Comparison of ENCODE assay signal across 8 cellular contexts in genomic region chrX:49269010-49269767, GRCh38. TPM values are rescaled to one million over a fixed set of nuclear protein-coding genes. Genes with fewer than 3 reads are reported as not detected.
DNase-seq lines count a peak whose midpoint lies in the region; ATAC-seq and TF ChIP-seq lines count a peak whose summit lies in the region.

No MANE protein-coding gene starts in this region.

- peaks cover 7% of the 10 kb centered on the region for H3K36me3 Mint-ChIP-seq in T-helper 1 cell treated with Interleukin-12 subunit alpha and Interleukin-12 subunit beta and Interleukin-4 antibody, amounts not matched to agents 30 μg/mL and 1 μg/mL, for 36 hours (ENCODE audit: low read depth)

- no peaks in the 10 kb centered on the region for H3K36me3 ChIP-seq in upper lobe of right lung

- DNase-seq in NCI-H1694 (lab: John Stamatoyannopoulos, UW) (peak; percentile 97), amygdala (lab: John Stamatoyannopoulos, UW) (peak; percentile 72 to 97 (median 92)), left cardiac atrium (peak; percentile 97), posterior vena cava (ENCODE audit: low spot score) (peak; percentile 99), upper lobe of right lung (peak; percentile 97)

- H3K4me3 Mint-ChIP-seq in T-helper 1 cell treated with Interleukin-12 subunit alpha and Interleukin-12 subunit beta and Interleukin-4 antibody, amounts not matched to agents 30 μg/mL and 1 μg/mL, for 36 hours: peak overlapping the region; percentile 93

- peaks cover 36% of the 10 kb centered on the region for H3K4me1 Mint-ChIP-seq in T-helper 1 cell treated with Interleukin-12 subunit alpha and Interleukin-12 subunit beta and Interleukin-4 antibody, amounts not matched to agents 30 μg/mL and 1 μg/mL, for 36 hours (ENCODE audit: low read depth)

- peak overlapping the region; percentile 99 for H3K27ac Mint-ChIP-seq in T-helper 1 cell treated with Interleukin-12 subunit alpha and Interleukin-12 subunit beta and Interleukin-4 antibody, amounts not matched to agents 30 μg/mL and 1 μg/mL, for 36 hours

- no peaks in the 10 kb centered on the region for H3K27me3 Mint-ChIP-seq in T-helper 1 cell treated with Interleukin-12 subunit alpha and Interleukin-12 subunit beta and Interleukin-4 antibody, amounts not matched to agents 30 μg/mL and 1 μg/mL, for 36 hours (ENCODE audit: low read depth)

- peak; percentile 84 for ATAC-seq in GM18498 (IDR thresholded peaks at IDR 0.05; ENCODE audit: unreplicated experiment)
- peak; percentile 84 for ATAC-seq in HG02885 (IDR thresholded peaks at IDR 0.05; ENCODE audit: poor library complexity, unreplicated experiment)
- ATAC-seq in left cardiac atrium: peak; percentile 94 to 97
- peak; percentile 95 for ATAC-seq in upper lobe of right lung

- H3K9me3 Mint-ChIP-seq in T-helper 1 cell treated with Interleukin-12 subunit alpha and Interleukin-12 subunit beta and Interleukin-4 antibody, amounts not matched to agents 30 μg/mL and 1 μg/mL, for 36 hours: no peaks in the 10 kb centered on the region

- H3K4me3 ChIP-seq in upper lobe of right lung: peak overlapping the region; percentile 54

- no peaks in the 10 kb centered on the region for H3K27me3 ChIP-seq in upper lobe of right lung

- H3K9me3 ChIP-seq in upper lobe of right lung: no peaks in the 10 kb centered on the region

- H3K27ac ChIP-seq in upper lobe of right lung: peak overlapping the region; percentile 93

- intact Hi-C loops in left cardiac atrium (cut with DNase I): no loop called here
- intact Hi-C loops in posterior vena cava (cut with DNase I): no loop called here
- intact Hi-C loops in upper lobe of right lung (cut with DNase I): no loop called here

- H3K4me1 ChIP-seq in upper lobe of right lung: peaks cover 11% of the 10 kb centered on the region

- no peak for TF ChIP-seq CTCF in upper lobe of right lung (IDR thresholded peaks at IDR 0.05)

RNA-seq across cellular contexts. Expression of gene PPP1R3F, which starts 0.4 kb away (rescaled TPM):
- total RNA-seq in left cardiac atrium (10 to 100 TPM; 17.5 to 22.5 TPM), posterior vena cava (1 to 10 TPM; 5.2 to 5.4 TPM), upper lobe of right lung (6.0 TPM)

RNA-seq across cellular contexts. Expression of gene FOXP3, which starts 4.7 kb away (rescaled TPM):
- total RNA-seq in left cardiac atrium (not detected), posterior vena cava (under 1 TPM in 1 of 2 donors, not detected in 1; 0.10 TPM), upper lobe of right lung (0.35 TPM)

RNA-seq across cellular contexts. Expression of gene CCDC22, which starts 33.9 kb away (rescaled TPM):
- total RNA-seq in left cardiac atrium (10 to 100 TPM in 1 of 2 donors, 1 to 10 TPM in 1; 8.8 to 10.7 TPM), posterior vena cava (10 to 100 TPM in 1 of 2 donors, 1 to 10 TPM in 1; 9.9 to 10.4 TPM), upper lobe of right lung (17.4 TPM)

RNA-seq across cellular contexts. Expression of gene GAGE10, which starts 34.3 kb away (rescaled TPM):
- not detected for total RNA-seq in left cardiac atrium
- not detected for total RNA-seq in posterior vena cava
- not detected for total RNA-seq in upper lobe of right lung

RNA-seq across cellular contexts. Expression of gene CACNA1F, which starts 36.0 kb away (rescaled TPM):
- total RNA-seq in left cardiac atrium (under 1 TPM; 0.03 to 0.21 TPM), posterior vena cava (under 1 TPM; 0.09 to 0.10 TPM), upper lobe of right lung (1.4 TPM)

Comparison
In these comparisons a context has a peak if more than half of its experiments do, and no peak if none do; other contexts are left out.
1. Peak in every context shown above with its lines: DNase-seq, ATAC-seq, H3K4me3 ChIP-seq and H3K27ac ChIP-seq.